Comparison of ENCODE assay signal across 8 cellular contexts in the genomic region with DNA sequence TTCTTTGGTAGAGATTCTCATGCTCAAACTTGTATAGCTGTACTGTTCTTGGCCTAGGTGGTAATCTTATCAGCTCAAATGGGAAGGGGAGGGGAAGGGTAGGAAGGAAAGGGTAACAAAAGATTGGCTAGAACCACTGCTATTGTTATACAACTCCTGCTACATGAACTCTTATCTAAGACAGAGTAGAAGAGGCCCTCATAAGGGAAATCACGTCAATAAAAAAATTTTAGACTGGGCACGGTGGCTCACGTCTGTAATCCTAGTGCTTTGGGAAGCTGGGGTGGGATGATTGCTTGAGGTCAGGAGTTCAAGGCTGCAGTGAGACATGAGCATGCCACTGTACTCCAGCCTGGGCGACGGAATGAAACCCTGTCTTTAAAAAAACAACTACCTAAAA. TPM values are rescaled to one million over a fixed set of nuclear protein-coding genes. Genes with fewer than 3 reads are reported as not detected.
DNase-seq lines count a peak whose midpoint lies in the region; ATAC-seq lines count a peak whose summit lies in the region.

No MANE protein-coding gene starts in this region.

- H3K27me3 Mint-ChIP-seq in T-helper 17 cell: no peaks in the 10 kb centered on the region

- no peaks in the 10 kb centered on the region for H3K9me3 ChIP-seq in T-helper 17 cell (ENCODE audit: control insufficient read depth, low read length, poor library complexity, severe bottlenecking)

- peaks cover 40% of the 10 kb centered on the region for H3K4me1 Mint-ChIP-seq in T-helper 17 cell

- intact Hi-C loops in sciatic nerve (cut with DNase I): no loop called here

- H3K4me3 Mint-ChIP-seq in T-helper 17 cell: peak overlapping the region; percentile 88

- H3K36me3 Mint-ChIP-seq in T-helper 17 cell (ENCODE audit: low read depth): peaks cover 9% of the 10 kb centered on the region

- peak overlapping the region; percentile 86 for H3K27ac Mint-ChIP-seq in T-helper 17 cell

- DNase-seq in T-helper 17 cell (no peak), glomerular endothelial cell (ENCODE audit: extremely low read depth, low read depth, low spot score) (peak; percentile 86), sciatic nerve (ENCODE audit: low spot score) (no peak), NCI-H748 (lab: John Stamatoyannopoulos, UW; ENCODE audit: unreplicated experiment) (no peak), RPMI8226 (no peak)

- peak; percentile 19 for ATAC-seq in GM18867 (IDR thresholded peaks at IDR 0.05; ENCODE audit: unreplicated experiment)
- peak; percentile 29 for ATAC-seq in T-helper 17 cell
- peak; percentile 11 for ATAC-seq in sciatic nerve
- ATAC-seq in HG03378 (IDR thresholded peaks at IDR 0.05; ENCODE audit: unreplicated experiment): no peak
- ATAC-seq in HG03025 (IDR thresholded peaks at IDR 0.05; ENCODE audit: low FRiP score, unreplicated experiment): no peak

RNA-seq across cellular contexts. Expression of a gene that starts 15.9 kb away (rescaled TPM):
- total RNA-seq in T-helper 17 cell (100 to 1,000 TPM in 1 of 2 donors, 10 to 100 TPM in 1; 77.9 to 115 TPM), glomerular endothelial cell (109 and 118 TPM in 2 replicates), sciatic nerve (301 TPM)

Comparison
In these comparisons a context has a peak if more than half of its experiments do, and no peak if none do; other contexts are left out.
1. ATAC-seq: peak in GM18867 (single experiment), T-helper 17 cell (single experiment) and sciatic nerve (single experiment); none in HG03378 (single experiment) and HG03025 (single experiment).